ENCODE assay signal across 1 cellular context in genomic region chr15:77595231-77595630, GRCh38.
TF ChIP-seq lines count a peak whose summit lies in the region.

No MANE protein-coding gene starts in this region.

TF ChIP-seq in H1, 55 proteins besides CTCF, POLR2A, EP300 and RAD21:
- TF ChIP-seq NANOG (IDR thresholded peaks at IDR 0.05; ENCODE audit: insufficient read depth, low read depth, low read length, poor library complexity, severe bottlenecking) (no peak), ATF2 (IDR thresholded peaks at IDR 0.05; ENCODE audit: low read length) (no peak), RFX5 (IDR thresholded peaks at IDR 0.05; ENCODE audit: borderline replicate concordance, low read depth, low read length) (no peak), SP1 (IDR thresholded peaks at IDR 0.05; ENCODE audit: low read depth, low read length) (no peak), TAF7 (optimal IDR thresholded peaks at IDR 0.05; ENCODE audit: borderline replicate concordance, low read depth, low read length) (no peak), EZH2 (IDR thresholded peaks at IDR 0.05; ENCODE audit: low read depth, low read length, severe bottlenecking) (no peak), RXRA (IDR thresholded peaks at IDR 0.05; ENCODE audit: insufficient read depth, low read depth, low read length) (no peak), TBP (IDR thresholded peaks at IDR 0.05; ENCODE audit: low read depth, low read length) (no peak), KDM1A (IDR thresholded peaks at IDR 0.05; ENCODE audit: borderline replicate concordance, low read length) (no peak)
TF ChIP-seq in H1: peak in this region for 0.
